In the genomic region with DNA sequence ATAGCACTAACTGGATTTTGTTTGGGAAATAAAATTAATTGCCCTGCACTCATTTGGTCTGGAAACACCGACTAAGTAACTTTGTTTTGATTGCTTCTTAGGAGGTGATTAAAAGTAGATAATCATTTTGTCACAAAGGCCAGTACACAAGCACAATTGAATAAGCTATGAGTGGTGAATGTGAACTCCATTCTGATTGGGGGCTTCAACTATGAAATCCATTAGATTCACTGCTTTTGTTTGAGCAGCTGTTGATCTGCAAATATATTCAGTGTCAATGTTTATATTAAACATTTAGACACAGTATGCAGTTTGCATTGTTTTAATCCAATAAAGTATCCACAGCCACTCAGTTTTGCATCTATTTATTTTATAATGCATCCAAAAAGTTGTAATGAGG, we compare ENCODE assay signal across 27 cellular contexts.
"Had no signal": no experiment of that assay in that cellular context is flagged by ENCODE, and none has a peak within 500 bp of the region (broad histone marks: within the 10 kb centered on the region; RNA-seq: fewer than 3 reads in every experiment).

No MANE protein-coding gene starts in this region.

- DNase-seq: activated CD4-positive, alpha-beta T cell treated with anti-CD3 and anti-CD28 coated beads for 48 hours; activated CD4-positive, alpha-beta T cell treated with anti-CD3 and anti-CD28 coated beads, Interleukin-2, amount 50 U/mL, for 48 hours; activated CD8-positive, alpha-beta memory T cell treated with anti-CD3 and anti-CD28 coated beads for 24 hours; activated effector memory CD4-positive, alpha-beta T cell treated with Interleukin-2 at 50 U/mL for 16 hours; activated naive CD4-positive, alpha-beta T cell treated with Interleukin-2 at 50 U/mL for 16 hours; anterior cingulate cortex; dermis blood vessel endothelial cell; effector CD4-positive, alpha-beta T cell; foreskin keratinocyte; heart left ventricle; hypothalamus; immature natural killer cell; kidney; left colon; mammary epithelial cell; ovary; retina; stimulated activated CD4-positive, alpha-beta T cell treated with anti-CD3 and anti-CD28 coated beads, Interleukin-4, amount 100 ng/mL, for 24 hours; stomach; thyroid gland; upper lobe of right lung; WERI-Rb-1 had no signal

- ATAC-seq: activated CD4-positive, CD25-positive, alpha-beta regulatory T cell treated with anti-CD3 and anti-CD28 coated beads, Interleukin-2, amount 50 U/mL, for 24 hours; foreskin keratinocyte; heart left ventricle; left colon; sciatic nerve; stimulated activated effector memory CD8-positive, alpha-beta T cell treated with anti-CD3 and anti-CD28 coated beads, Interleukin-12 subunit alpha, Interleukin-12 subunit beta, amount 100 ng/mL, for 72 hours; upper lobe of right lung had no signal

- H3K9me3 ChIP-seq: ovary, thyroid gland, upper lobe of right lung had no signal

- H3K4me3 ChIP-seq: esophagus muscularis mucosa, heart left ventricle, ovary, skin epidermis, stomach, thyroid gland, upper lobe of right lung had no signal

- H3K27ac ChIP-seq: esophagus muscularis mucosa, foreskin keratinocyte, heart left ventricle, ovary, skin epidermis, stomach, thyroid gland, upper lobe of right lung, WERI-Rb-1 had no signal

- H3K36me3 ChIP-seq: esophagus muscularis mucosa, heart left ventricle, ovary, stomach, thyroid gland, upper lobe of right lung, WERI-Rb-1 had no signal

- H3K27me3 ChIP-seq: esophagus muscularis mucosa, foreskin keratinocyte, heart left ventricle, ovary, stomach, thyroid gland, upper lobe of right lung had no signal

- H3K4me1 ChIP-seq: esophagus muscularis mucosa, foreskin keratinocyte, stomach, thyroid gland, upper lobe of right lung had no signal
